Comparison of ENCODE assay signal across 26 cellular contexts in genomic region chr11:61879152-61879551, GRCh38. TPM values are rescaled to one million over a fixed set of nuclear protein-coding genes. Genes with fewer than 3 reads are reported as not detected.
"Had no signal": no experiment of that assay in that cellular context is flagged by ENCODE, and none has a peak within 500 bp of the region (broad histone marks: within the 10 kb centered on the region; RNA-seq: fewer than 3 reads in every experiment).

No MANE protein-coding gene starts in this region.

- H2AFZ ChIP-seq: neural progenitor cell had no signal

- H3K4me1 ChIP-seq: pancreas, right lobe of liver, upper lobe of right lung, vagina had no signal

- H3K27me3 ChIP-seq: dorsolateral prefrontal cortex, neural progenitor cell, pancreas, right lobe of liver, spleen, testis, tibial nerve, upper lobe of right lung, vagina had no signal

- FAIRE-seq: endometrium, frontal cortex, pancreas had no signal

- H3K9ac ChIP-seq: neural progenitor cell had no signal

- H3K4me3 ChIP-seq: dorsolateral prefrontal cortex, mucosa of descending colon, neural progenitor cell, pancreas, right lobe of liver, testis, tibial nerve, upper lobe of right lung, vagina had no signal

- ATAC-seq: esophagus mucosa; left lobe of liver; mucosa of descending colon; natural killer cell treated with Interleukin-12 subunit alpha and Interleukin-12 subunit beta and Interleukin-15 and Interleukin-18, amount 100 ng/mL, for 72 hours; pancreas; right lobe of liver; stimulated activated naive B cell treated with anti-CD40 and anti-IgM and Interleukin-4, amounts not matched to agents 10 μg/mL and 1 μg/mL and 100 μg/mL, for 72 hours; stimulated activated naive CD8-positive, alpha-beta T cell treated with anti-CD3 and anti-CD28 coated beads, Interleukin-15, amount 100 ng/mL, for 72 hours had no signal

- DNase-seq: cortex of kidney; dorsolateral prefrontal cortex; effector memory CD4-positive, alpha-beta T cell; glutamatergic neuron; islet precursor cell; mammary epithelial cell; mucosa of descending colon; occipital lobe; right lobe of liver; spleen; stimulated activated CD4-positive, alpha-beta T cell treated with anti-CD3 and anti-CD28 coated beads, Interleukin-15, amount 100 ng/mL, for 24 hours; stimulated activated CD4-positive, alpha-beta T cell treated with anti-CD3 and anti-CD28 coated beads, Interleukin-1b, Interleukin-23, amount 100 ng/mL, for 48 hours; stimulated activated CD4-positive, alpha-beta T cell treated with anti-CD3 and anti-CD28 coated beads, Interleukin-4, amount 100 ng/mL, for 24 hours; stimulated activated naive B cell treated with anti-CD40 and anti-IgM and Interleukin-4, amounts not matched to agents 10 μg/mL and 1 μg/mL and 100 μg/mL, for 72 hours; stimulated activated naive CD8-positive, alpha-beta T cell treated with anti-CD3 and anti-CD28 coated beads, Interleukin-15, amount 100 ng/mL, for 72 hours; testis; upper lobe of right lung had no signal

- H3K9me3 ChIP-seq: mucosa of descending colon, pancreas, right lobe of liver, spleen, testis, tibial nerve, upper lobe of right lung, vagina had no signal

- H3K36me3 ChIP-seq: neural progenitor cell, pancreas, right lobe of liver, vagina had no signal

- H3K4me2 ChIP-seq: neural progenitor cell had no signal

- H3K27ac ChIP-seq: dorsolateral prefrontal cortex, neural progenitor cell, pancreas, right lobe of liver, testis, tibial nerve, upper lobe of right lung, vagina had no signal

RNA-seq across cellular contexts. Expression of gene RAB3IL1, which starts 38.2 kb away (rescaled TPM):
- total RNA-seq: natural killer cell treated with Interleukin-12 subunit alpha and Interleukin-12 subunit beta and Interleukin-15 and Interleukin-18, amount 100 ng/mL, for 72 hours had no signal
